ENCODE assay signal across 27 cellular contexts in genomic region chr5:83983852-83984251, GRCh38.
"Had no signal": no experiment of that assay in that cellular context is flagged by ENCODE, and none has a peak within 500 bp of the region (broad histone marks: within the 10 kb centered on the region; RNA-seq: fewer than 3 reads in every experiment).

No MANE protein-coding gene starts in this region.

- H3K9me3 ChIP-seq: left ventricle myocardium inferior, neutrophil, psoas muscle, right lobe of liver, testis, thyroid gland, transverse colon, upper lobe of left lung, vagina had no signal

- ATAC-seq: natural killer cell; psoas muscle; right lobe of liver; stimulated activated memory B cell treated with anti-CD40 and anti-IgM and Interleukin-4, amounts not matched to agents 10 μg/mL and 1 μg/mL and 100 μg/mL, for 72 hours; stimulated activated naive CD8-positive, alpha-beta T cell treated with anti-CD3 and anti-CD28 coated beads, Interleukin-15, amount 100 ng/mL, for 72 hours had no signal

- H3K36me3 Mint-ChIP-seq: mesothelial cell of epicardium; naive B cell; natural killer cell; stimulated activated memory B cell treated with anti-CD40 and anti-IgM and Interleukin-4, amounts not matched to agents 10 μg/mL and 1 μg/mL and 100 μg/mL, for 72 hours had no signal

- H3K4me1 ChIP-seq: left ventricle myocardium inferior, parathyroid adenoma, psoas muscle, right lobe of liver, testis, thyroid gland, transverse colon, upper lobe of left lung, vagina had no signal

- H3K27ac ChIP-seq: left ventricle myocardium inferior, neutrophil, parathyroid adenoma, psoas muscle, right lobe of liver, testis, thyroid gland, transverse colon, upper lobe of left lung, vagina had no signal

- H3K4me1 Mint-ChIP-seq: naive B cell; natural killer cell; neural crest cell; stimulated activated memory B cell treated with anti-CD40 and anti-IgM and Interleukin-4, amounts not matched to agents 10 μg/mL and 1 μg/mL and 100 μg/mL, for 72 hours; stimulated activated naive CD8-positive, alpha-beta T cell treated with anti-CD3 and anti-CD28 coated beads, Interleukin-15, amount 100 ng/mL, for 72 hours had no signal

- H3K27ac Mint-ChIP-seq: mesothelial cell of epicardium; natural killer cell; stimulated activated memory B cell treated with anti-CD40 and anti-IgM and Interleukin-4, amounts not matched to agents 10 μg/mL and 1 μg/mL and 100 μg/mL, for 72 hours; stimulated activated naive CD8-positive, alpha-beta T cell treated with anti-CD3 and anti-CD28 coated beads, Interleukin-15, amount 100 ng/mL, for 72 hours had no signal

- H3K27me3 ChIP-seq: neutrophil, right lobe of liver, testis, thyroid gland, transverse colon, upper lobe of left lung, vagina had no signal

- H3K36me3 ChIP-seq: left ventricle myocardium inferior, neutrophil, right lobe of liver, thyroid gland, transverse colon, upper lobe of left lung, vagina had no signal

- H3K9ac ChIP-seq: parathyroid adenoma had no signal

- H3K79me2 ChIP-seq: parathyroid adenoma had no signal

- H2AFZ ChIP-seq: parathyroid adenoma had no signal

- H3K27me3 Mint-ChIP-seq: naive B cell; stimulated activated memory B cell treated with anti-CD40 and anti-IgM and Interleukin-4, amounts not matched to agents 10 μg/mL and 1 μg/mL and 100 μg/mL, for 72 hours; stimulated activated naive CD8-positive, alpha-beta T cell treated with anti-CD3 and anti-CD28 coated beads, Interleukin-15, amount 100 ng/mL, for 72 hours had no signal

- H3K4me3 Mint-ChIP-seq: mesothelial cell of epicardium; naive B cell; natural killer cell; neural crest cell; stimulated activated memory B cell treated with anti-CD40 and anti-IgM and Interleukin-4, amounts not matched to agents 10 μg/mL and 1 μg/mL and 100 μg/mL, for 72 hours; stimulated activated naive CD8-positive, alpha-beta T cell treated with anti-CD3 and anti-CD28 coated beads, Interleukin-15, amount 100 ng/mL, for 72 hours had no signal

- DNase-seq: hypothalamus; islet precursor cell; left ventricle myocardium inferior; mesendoderm; naive B cell; natural killer cell; occipital lobe; psoas muscle; right lobe of liver; stimulated activated CD4-positive, alpha-beta T cell treated with anti-CD3 and anti-CD28 coated beads, Interleukin-1b, Interleukin-23, amount 100 ng/mL, for 48 hours; stimulated activated CD4-positive, alpha-beta T cell treated with anti-CD3 and anti-CD28 coated beads, Interleukin-2, amount 100 ng/mL, for 48 hours; stimulated activated CD4-positive, alpha-beta T cell treated with anti-CD3 and anti-CD28 coated beads, Interleukin-4, amount 100 ng/mL, for 4 hours; stimulated activated CD8-positive, alpha-beta memory T cell treated with anti-CD3 and anti-CD28 coated beads, Interleukin-4, amount 100 ng/mL, for 48 hours; stimulated activated naive CD4-positive, alpha-beta T cell treated with Interleukin-2 at 50 U/mL for 16 hours; stimulated activated naive CD8-positive, alpha-beta T cell treated with anti-CD3 and anti-CD28 coated beads, Interleukin-15, amount 100 ng/mL, for 72 hours; testis; thyroid gland; transverse colon; upper lobe of left lung had no signal

- H3K4me3 ChIP-seq: left ventricle myocardium inferior, lung, psoas muscle, right lobe of liver, smooth muscle cell, testis, thyroid gland, transverse colon, upper lobe of left lung, vagina had no signal

- H3K9me3 Mint-ChIP-seq: neural crest cell; stimulated activated memory B cell treated with anti-CD40 and anti-IgM and Interleukin-4, amounts not matched to agents 10 μg/mL and 1 μg/mL and 100 μg/mL, for 72 hours had no signal

- H3K4me2 ChIP-seq: smooth muscle cell had no signal
